28 cellular contexts compared by ENCODE assay signal in genomic region chr4:181823183-181823582, GRCh38.
"Had no signal": no experiment of that assay in that cellular context is flagged by ENCODE, and none has a peak within 500 bp of the region (broad histone marks: within the 10 kb centered on the region; RNA-seq: fewer than 3 reads in every experiment).

No MANE protein-coding gene starts in this region.

- H3K4me3 ChIP-seq: Peyer's patch, SJSA1 had no signal

- H3K9me3 ChIP-seq: Peyer's patch, SJSA1, SK-N-SH had no signal

- H3K4me1 Mint-ChIP-seq: activated CD4-positive, alpha-beta memory T cell treated with anti-CD3 and anti-CD28 coated beads, Interleukin-2, amount 10 ng/mL, durations not matched to agents 7 days and 5 days; activated CD4-positive, alpha-beta T cell treated with anti-CD3 and anti-CD28 coated beads for 36 hours; activated CD8-positive, alpha-beta memory T cell treated with anti-CD3 and anti-CD28 coated beads, Interleukin-2, amount 10 ng/mL, durations not matched to agents 7 days and 5 days; activated naive CD8-positive, alpha-beta T cell treated with anti-CD3 and anti-CD28 coated beads for 36 hours had no signal

- ATAC-seq: activated CD4-positive, alpha-beta T cell treated with anti-CD3 and anti-CD28 coated beads for 36 hours; activated CD4-positive, CD25-positive, alpha-beta regulatory T cell treated with anti-CD3 and anti-CD28 coated beads, Interleukin-2, amount 50 U/mL, for 24 hours; activated CD8-positive, alpha-beta memory T cell treated with anti-CD3 and anti-CD28 coated beads, Interleukin-2, amount 10 ng/mL, durations not matched to agents 7 days and 5 days had no signal

- H3K36me3 Mint-ChIP-seq: activated CD8-positive, alpha-beta memory T cell treated with anti-CD3 and anti-CD28 coated beads, Interleukin-2, amount 10 ng/mL, durations not matched to agents 7 days and 5 days; activated naive CD8-positive, alpha-beta T cell treated with anti-CD3 and anti-CD28 coated beads for 36 hours had no signal

- H3K9ac ChIP-seq: SK-N-SH had no signal

- DNase-seq: activated CD4-positive, alpha-beta memory T cell treated with anti-CD3 and anti-CD28 coated beads, Interleukin-2, amount 10 ng/mL, durations not matched to agents 7 days and 5 days; activated CD4-positive, alpha-beta T cell treated with anti-CD3 and anti-CD28 coated beads for 36 hours; activated CD8-positive, alpha-beta memory T cell treated with anti-CD3 and anti-CD28 coated beads for 24 hours; activated CD8-positive, alpha-beta memory T cell treated with anti-CD3 and anti-CD28 coated beads, Interleukin-2, amount 10 ng/mL, durations not matched to agents 7 days and 5 days; activated CD8-positive, alpha-beta memory T cell treated with anti-CD3 and anti-CD28 coated beads, Interleukin-2, amount 50 U/mL, for 48 hours; activated effector memory CD4-positive, alpha-beta T cell treated with Interleukin-2 at 50 U/mL for 16 hours; activated naive CD4-positive, alpha-beta T cell treated with anti-CD3 and anti-CD28 coated beads, Interleukin-2, amount 50 U/mL, for 16 hours; activated naive CD8-positive, alpha-beta T cell treated with anti-CD3 and anti-CD28 coated beads for 36 hours; activated T-cell treated with anti-CD3 and anti-CD28 coated beads, Interleukin-2, amount 50 U/mL, for 48 hours; amniotic stem cell; aorta; brain microvascular endothelial cell; central memory CD4-positive, alpha-beta T cell; NCI-H1105; NCI-H1417 treated with DMSO at 0.1 percent for 48 hours; NCI-H187 treated with DMSO at 0.1 percent for 48 hours; NCI-H2081; NCI-H226; NCI-H446 treated with DMSO at 0.1 percent for 48 hours; NCI-H524; Peyer's patch; RPMI8226; SHP77 treated with DMSO at 0.1 percent for 48 hours; SK-N-SH had no signal

- H3K36me3 ChIP-seq: brain microvascular endothelial cell, Peyer's patch, SJSA1 had no signal

- H3K27ac ChIP-seq: brain microvascular endothelial cell, Peyer's patch, SJSA1 had no signal

- H3K9me3 Mint-ChIP-seq: activated naive CD8-positive, alpha-beta T cell treated with anti-CD3 and anti-CD28 coated beads for 36 hours; T-helper 1 cell treated with Interleukin-12 subunit alpha and Interleukin-12 subunit beta and Interleukin-4 antibody, amounts not matched to agents 30 μg/mL and 1 μg/mL, for 36 hours had no signal

- H3K4me3 Mint-ChIP-seq: activated CD4-positive, alpha-beta memory T cell treated with anti-CD3 and anti-CD28 coated beads, Interleukin-2, amount 10 ng/mL, durations not matched to agents 7 days and 5 days; activated CD4-positive, alpha-beta T cell treated with anti-CD3 and anti-CD28 coated beads for 36 hours; activated CD8-positive, alpha-beta memory T cell treated with anti-CD3 and anti-CD28 coated beads, Interleukin-2, amount 10 ng/mL, durations not matched to agents 7 days and 5 days; activated naive CD8-positive, alpha-beta T cell treated with anti-CD3 and anti-CD28 coated beads for 36 hours; T-helper 1 cell treated with Interleukin-12 subunit alpha and Interleukin-12 subunit beta and Interleukin-4 antibody, amounts not matched to agents 30 μg/mL and 1 μg/mL, for 36 hours; T-helper 2 cell treated with Interferon-gamma antibody and Interleukin-4, amounts not matched to agents 5 μg/mL and 100 μg/mL, for 36 hours had no signal

- H3K27me3 ChIP-seq: brain microvascular endothelial cell, Peyer's patch, SJSA1 had no signal

- H3K27me3 Mint-ChIP-seq: activated CD4-positive, alpha-beta memory T cell treated with anti-CD3 and anti-CD28 coated beads, Interleukin-2, amount 10 ng/mL, durations not matched to agents 7 days and 5 days; activated CD4-positive, alpha-beta T cell treated with anti-CD3 and anti-CD28 coated beads for 36 hours; activated CD8-positive, alpha-beta memory T cell treated with anti-CD3 and anti-CD28 coated beads, Interleukin-2, amount 10 ng/mL, durations not matched to agents 7 days and 5 days; activated naive CD8-positive, alpha-beta T cell treated with anti-CD3 and anti-CD28 coated beads for 36 hours had no signal

- H3K4me1 ChIP-seq: Peyer's patch had no signal

- H3K27ac Mint-ChIP-seq: activated CD4-positive, alpha-beta memory T cell treated with anti-CD3 and anti-CD28 coated beads, Interleukin-2, amount 10 ng/mL, durations not matched to agents 7 days and 5 days; activated CD4-positive, alpha-beta T cell treated with anti-CD3 and anti-CD28 coated beads for 36 hours; activated CD8-positive, alpha-beta memory T cell treated with anti-CD3 and anti-CD28 coated beads, Interleukin-2, amount 10 ng/mL, durations not matched to agents 7 days and 5 days; activated naive CD8-positive, alpha-beta T cell treated with anti-CD3 and anti-CD28 coated beads for 36 hours; T-helper 1 cell treated with Interleukin-12 subunit alpha and Interleukin-12 subunit beta and Interleukin-4 antibody, amounts not matched to agents 30 μg/mL and 1 μg/mL, for 36 hours; T-helper 2 cell treated with Interferon-gamma antibody and Interleukin-4, amounts not matched to agents 5 μg/mL and 100 μg/mL, for 36 hours had no signal
